Comparison of ENCODE assay signal across 9 cellular contexts in genomic region chr1:110412576-110412975, GRCh38. TPM values are rescaled to one million over a fixed set of nuclear protein-coding genes. Genes with fewer than 3 reads are reported as not detected.
DNase-seq lines count a peak whose midpoint lies in the region; ATAC-seq, FAIRE-seq and TF ChIP-seq lines count a peak whose summit lies in the region.
"Had no signal": no experiment of that assay in that cellular context is flagged by ENCODE, and none has a peak within 500 bp of the region (broad histone marks: within the 10 kb centered on the region; RNA-seq: fewer than 3 reads in every experiment).

No MANE protein-coding gene starts in this region.

- no peaks in the 10 kb centered on the region for H3K36me3 ChIP-seq in astrocyte (ENCODE audit: insufficient read depth, low read length)
- H3K36me3 ChIP-seq in smooth muscle cell (ENCODE audit: low read depth): no peaks in the 10 kb centered on the region

- no peak overlapping the region for H3K4me3 ChIP-seq in astrocyte (ENCODE audit: insufficient read depth, low read depth, low read length)
- no peak overlapping the region for H3K4me3 ChIP-seq in smooth muscle cell

- H3K4me3 Mint-ChIP-seq in T-helper 2 cell treated with Interferon-gamma antibody and Interleukin-4, amounts not matched to agents 5 μg/mL and 100 μg/mL, for 36 hours: no peak overlapping the region
- H3K4me3 Mint-ChIP-seq in astrocyte (ENCODE audit: unreplicated experiment): peak overlapping the region; percentile 1
- H3K4me3 Mint-ChIP-seq: natural killer cell treated with Interleukin-12 subunit alpha and Interleukin-12 subunit beta and Interleukin-15 and Interleukin-18, amount 100 ng/mL, for 72 hours had no signal

- no peak for ATAC-seq in GM21515 (IDR thresholded peaks at IDR 0.05; ENCODE audit: unreplicated experiment)

- H3K4me1 ChIP-seq in astrocyte (ENCODE audit: insufficient read depth, low read length) (peaks cover 3% of the 10 kb centered on the region), smooth muscle cell (ENCODE audit: low read depth) (peaks cover 3% of the 10 kb centered on the region)

- H3K79me2 ChIP-seq in astrocyte (ENCODE audit: insufficient read depth, low read length): peaks cover 5% of the 10 kb centered on the region
- no peaks in the 10 kb centered on the region for H3K79me2 ChIP-seq in smooth muscle cell (ENCODE audit: low read depth)

- H3F3A ChIP-seq in smooth muscle cell (ENCODE audit: low read depth): no peaks in the 10 kb centered on the region

- H4K20me1 ChIP-seq in astrocyte (ENCODE audit: insufficient read depth, low read length): no peaks in the 10 kb centered on the region
- no peaks in the 10 kb centered on the region for H4K20me1 ChIP-seq in smooth muscle cell (ENCODE audit: low read depth)

- H2AFZ ChIP-seq in astrocyte (ENCODE audit: low read depth, low read length): no peak overlapping the region
- H2AFZ ChIP-seq in smooth muscle cell (ENCODE audit: low read depth): no peak overlapping the region

- 10% methylated on average over 4 of the region's 4 CpGs for WGBS in smooth muscle cell (ENCODE audit: low lambda C conversion rate)

- no peak overlapping the region for H3K27ac Mint-ChIP-seq in T-helper 2 cell treated with Interferon-gamma antibody and Interleukin-4, amounts not matched to agents 5 μg/mL and 100 μg/mL, for 36 hours
- H3K27ac Mint-ChIP-seq in astrocyte (ENCODE audit: unreplicated experiment): no peak overlapping the region
- H3K27ac Mint-ChIP-seq: natural killer cell treated with Interleukin-12 subunit alpha and Interleukin-12 subunit beta and Interleukin-15 and Interleukin-18, amount 100 ng/mL, for 72 hours had no signal

- peaks cover 9% of the 10 kb centered on the region for H3K27me3 ChIP-seq in astrocyte (ENCODE audit: insufficient read depth, low read length)
- no peaks in the 10 kb centered on the region for H3K27me3 ChIP-seq in smooth muscle cell (ENCODE audit: low read depth)

- no peaks in the 10 kb centered on the region for H3K9me3 Mint-ChIP-seq in T-helper 2 cell treated with Interferon-gamma antibody and Interleukin-4, amounts not matched to agents 5 μg/mL and 100 μg/mL, for 36 hours
- H3K9me3 Mint-ChIP-seq in astrocyte (ENCODE audit: unreplicated experiment): no peaks in the 10 kb centered on the region
- H3K9me3 Mint-ChIP-seq: natural killer cell treated with Interleukin-12 subunit alpha and Interleukin-12 subunit beta and Interleukin-15 and Interleukin-18, amount 100 ng/mL, for 72 hours had no signal

- no peaks in the 10 kb centered on the region for H3K27me3 Mint-ChIP-seq in T-helper 2 cell treated with Interferon-gamma antibody and Interleukin-4, amounts not matched to agents 5 μg/mL and 100 μg/mL, for 36 hours (ENCODE audit: low read depth)
- peaks cover 16% of the 10 kb centered on the region for H3K27me3 Mint-ChIP-seq in astrocyte (ENCODE audit: low read depth, unreplicated experiment)
- H3K27me3 Mint-ChIP-seq: natural killer cell treated with Interleukin-12 subunit alpha and Interleukin-12 subunit beta and Interleukin-15 and Interleukin-18, amount 100 ng/mL, for 72 hours had no signal

- H3K36me3 Mint-ChIP-seq in T-helper 2 cell treated with Interferon-gamma antibody and Interleukin-4, amounts not matched to agents 5 μg/mL and 100 μg/mL, for 36 hours (ENCODE audit: low read depth): peaks cover 1% of the 10 kb centered on the region
- no peaks in the 10 kb centered on the region for H3K36me3 Mint-ChIP-seq in astrocyte (ENCODE audit: low read depth, unreplicated experiment)

- H3K27ac ChIP-seq in astrocyte (ENCODE audit: low read depth, low read length): no peak overlapping the region
- H3K27ac ChIP-seq in smooth muscle cell (ENCODE audit: low read depth): no peak overlapping the region

- H3K9me3 ChIP-seq in astrocyte (ENCODE audit: insufficient read depth, low read depth, low read length) (no peaks in the 10 kb centered on the region), smooth muscle cell (replicated peaks; ENCODE audit: low read depth) (no peaks in the 10 kb centered on the region)

- H3K4me2 ChIP-seq in astrocyte (ENCODE audit: low read length) (no peak overlapping the region), smooth muscle cell (peak overlapping the region; percentile 31)

- peak; percentile 57 for TF ChIP-seq CTCF in astrocyte (IDR thresholded peaks at IDR 0.05; ENCODE audit: insufficient read depth, low read depth, low read length)
- peak; percentile 90 for TF ChIP-seq CTCF in smooth muscle cell (IDR thresholded peaks at IDR 0.05; ENCODE audit: borderline replicate concordance, insufficient read depth, poor library complexity, severe bottlenecking)

- no peak overlapping the region for H3K9ac ChIP-seq in astrocyte (ENCODE audit: low read length)
- H3K9ac ChIP-seq in smooth muscle cell (ENCODE audit: low read depth): no peak overlapping the region

- no peak for FAIRE-seq in astrocyte (lab: Jason Lieb, UNC)

- H3K4me1 Mint-ChIP-seq in T-helper 2 cell treated with Interferon-gamma antibody and Interleukin-4, amounts not matched to agents 5 μg/mL and 100 μg/mL, for 36 hours (ENCODE audit: low read depth): peaks cover 11% of the 10 kb centered on the region
- peaks cover 8% of the 10 kb centered on the region for H3K4me1 Mint-ChIP-seq in astrocyte (ENCODE audit: low read depth, unreplicated experiment)

- peak; percentile 37 for DNase-seq in NK-92 treated with Interleukin-12 subunit alpha and Interleukin-12 subunit beta, amount 100 ng/mL, for 24 hours (lab: John Stamatoyannopoulos, UW)
- DNase-seq in NK-92 (lab: John Stamatoyannopoulos, UW; ENCODE audit: unreplicated experiment) (no peak), MV-4-11 (lab: John Stamatoyannopoulos, UW) (peak; percentile 79), astrocyte (ENCODE audit: low read depth) (peak; percentile 26), hypothalamus (lab: John Stamatoyannopoulos, UW) (peak in 41 of 51 donors; percentile 8 to 75 (median 37)), smooth muscle cell (lab: John Stamatoyannopoulos, UW; ENCODE audit: unreplicated experiment) (peak; percentile 46)
- DNase-seq in T-helper 2 cell treated with Interferon-gamma antibody and Interleukin-4, amounts not matched to agents 5 μg/mL and 100 μg/mL, for 36 hours (ENCODE audit: low spot score): peak; percentile 37

RNA-seq across cellular contexts. Expression of gene LAMTOR5, which starts 5.1 kb away (rescaled TPM):
- total RNA-seq in astrocyte (113 and 126 TPM in 2 replicates), smooth muscle cell (72.7 and 81.1 TPM in 2 replicates)
- polyA plus RNA-seq in smooth muscle cell: 150 and 175 TPM in 2 replicates

RNA-seq across cellular contexts. Expression of gene SLC16A4, which starts 21.8 kb away (rescaled TPM):
- total RNA-seq in astrocyte: 14.1 and 14.8 TPM in 2 replicates
- 11.6 and 16.5 TPM in 2 replicates for total RNA-seq in smooth muscle cell
- polyA plus RNA-seq in smooth muscle cell: 6.5 and 7.7 TPM in 2 replicates

RNA-seq across cellular contexts. Expression of gene PROK1, which starts 38.4 kb away (rescaled TPM):
- total RNA-seq in astrocyte (not detected in 2 replicates), smooth muscle cell (43.0 and 45.2 TPM in 2 replicates)
- 66.2 and 69.5 TPM in 2 replicates for polyA plus RNA-seq in smooth muscle cell

Comparison
In these comparisons a context has a peak if more than half of its experiments do, and no peak if none do; other contexts are left out.
1. RNA of gene PROK1, which starts 38.4 kb away (total RNA-seq): 43.0 to 45.2 TPM in smooth muscle cell; not detected in astrocyte; every median in the first group is over 10 times any median in the second.